Comparison of ENCODE assay signal across 1 cellular context in genomic region chr17:17118399-17118798, GRCh38.
TF ChIP-seq lines count a peak whose summit lies in the region.

No MANE protein-coding gene starts in this region.

TF ChIP-seq in H1, 55 proteins besides CTCF, POLR2A, EP300 and RAD21:
- TF ChIP-seq, protein P1, sequence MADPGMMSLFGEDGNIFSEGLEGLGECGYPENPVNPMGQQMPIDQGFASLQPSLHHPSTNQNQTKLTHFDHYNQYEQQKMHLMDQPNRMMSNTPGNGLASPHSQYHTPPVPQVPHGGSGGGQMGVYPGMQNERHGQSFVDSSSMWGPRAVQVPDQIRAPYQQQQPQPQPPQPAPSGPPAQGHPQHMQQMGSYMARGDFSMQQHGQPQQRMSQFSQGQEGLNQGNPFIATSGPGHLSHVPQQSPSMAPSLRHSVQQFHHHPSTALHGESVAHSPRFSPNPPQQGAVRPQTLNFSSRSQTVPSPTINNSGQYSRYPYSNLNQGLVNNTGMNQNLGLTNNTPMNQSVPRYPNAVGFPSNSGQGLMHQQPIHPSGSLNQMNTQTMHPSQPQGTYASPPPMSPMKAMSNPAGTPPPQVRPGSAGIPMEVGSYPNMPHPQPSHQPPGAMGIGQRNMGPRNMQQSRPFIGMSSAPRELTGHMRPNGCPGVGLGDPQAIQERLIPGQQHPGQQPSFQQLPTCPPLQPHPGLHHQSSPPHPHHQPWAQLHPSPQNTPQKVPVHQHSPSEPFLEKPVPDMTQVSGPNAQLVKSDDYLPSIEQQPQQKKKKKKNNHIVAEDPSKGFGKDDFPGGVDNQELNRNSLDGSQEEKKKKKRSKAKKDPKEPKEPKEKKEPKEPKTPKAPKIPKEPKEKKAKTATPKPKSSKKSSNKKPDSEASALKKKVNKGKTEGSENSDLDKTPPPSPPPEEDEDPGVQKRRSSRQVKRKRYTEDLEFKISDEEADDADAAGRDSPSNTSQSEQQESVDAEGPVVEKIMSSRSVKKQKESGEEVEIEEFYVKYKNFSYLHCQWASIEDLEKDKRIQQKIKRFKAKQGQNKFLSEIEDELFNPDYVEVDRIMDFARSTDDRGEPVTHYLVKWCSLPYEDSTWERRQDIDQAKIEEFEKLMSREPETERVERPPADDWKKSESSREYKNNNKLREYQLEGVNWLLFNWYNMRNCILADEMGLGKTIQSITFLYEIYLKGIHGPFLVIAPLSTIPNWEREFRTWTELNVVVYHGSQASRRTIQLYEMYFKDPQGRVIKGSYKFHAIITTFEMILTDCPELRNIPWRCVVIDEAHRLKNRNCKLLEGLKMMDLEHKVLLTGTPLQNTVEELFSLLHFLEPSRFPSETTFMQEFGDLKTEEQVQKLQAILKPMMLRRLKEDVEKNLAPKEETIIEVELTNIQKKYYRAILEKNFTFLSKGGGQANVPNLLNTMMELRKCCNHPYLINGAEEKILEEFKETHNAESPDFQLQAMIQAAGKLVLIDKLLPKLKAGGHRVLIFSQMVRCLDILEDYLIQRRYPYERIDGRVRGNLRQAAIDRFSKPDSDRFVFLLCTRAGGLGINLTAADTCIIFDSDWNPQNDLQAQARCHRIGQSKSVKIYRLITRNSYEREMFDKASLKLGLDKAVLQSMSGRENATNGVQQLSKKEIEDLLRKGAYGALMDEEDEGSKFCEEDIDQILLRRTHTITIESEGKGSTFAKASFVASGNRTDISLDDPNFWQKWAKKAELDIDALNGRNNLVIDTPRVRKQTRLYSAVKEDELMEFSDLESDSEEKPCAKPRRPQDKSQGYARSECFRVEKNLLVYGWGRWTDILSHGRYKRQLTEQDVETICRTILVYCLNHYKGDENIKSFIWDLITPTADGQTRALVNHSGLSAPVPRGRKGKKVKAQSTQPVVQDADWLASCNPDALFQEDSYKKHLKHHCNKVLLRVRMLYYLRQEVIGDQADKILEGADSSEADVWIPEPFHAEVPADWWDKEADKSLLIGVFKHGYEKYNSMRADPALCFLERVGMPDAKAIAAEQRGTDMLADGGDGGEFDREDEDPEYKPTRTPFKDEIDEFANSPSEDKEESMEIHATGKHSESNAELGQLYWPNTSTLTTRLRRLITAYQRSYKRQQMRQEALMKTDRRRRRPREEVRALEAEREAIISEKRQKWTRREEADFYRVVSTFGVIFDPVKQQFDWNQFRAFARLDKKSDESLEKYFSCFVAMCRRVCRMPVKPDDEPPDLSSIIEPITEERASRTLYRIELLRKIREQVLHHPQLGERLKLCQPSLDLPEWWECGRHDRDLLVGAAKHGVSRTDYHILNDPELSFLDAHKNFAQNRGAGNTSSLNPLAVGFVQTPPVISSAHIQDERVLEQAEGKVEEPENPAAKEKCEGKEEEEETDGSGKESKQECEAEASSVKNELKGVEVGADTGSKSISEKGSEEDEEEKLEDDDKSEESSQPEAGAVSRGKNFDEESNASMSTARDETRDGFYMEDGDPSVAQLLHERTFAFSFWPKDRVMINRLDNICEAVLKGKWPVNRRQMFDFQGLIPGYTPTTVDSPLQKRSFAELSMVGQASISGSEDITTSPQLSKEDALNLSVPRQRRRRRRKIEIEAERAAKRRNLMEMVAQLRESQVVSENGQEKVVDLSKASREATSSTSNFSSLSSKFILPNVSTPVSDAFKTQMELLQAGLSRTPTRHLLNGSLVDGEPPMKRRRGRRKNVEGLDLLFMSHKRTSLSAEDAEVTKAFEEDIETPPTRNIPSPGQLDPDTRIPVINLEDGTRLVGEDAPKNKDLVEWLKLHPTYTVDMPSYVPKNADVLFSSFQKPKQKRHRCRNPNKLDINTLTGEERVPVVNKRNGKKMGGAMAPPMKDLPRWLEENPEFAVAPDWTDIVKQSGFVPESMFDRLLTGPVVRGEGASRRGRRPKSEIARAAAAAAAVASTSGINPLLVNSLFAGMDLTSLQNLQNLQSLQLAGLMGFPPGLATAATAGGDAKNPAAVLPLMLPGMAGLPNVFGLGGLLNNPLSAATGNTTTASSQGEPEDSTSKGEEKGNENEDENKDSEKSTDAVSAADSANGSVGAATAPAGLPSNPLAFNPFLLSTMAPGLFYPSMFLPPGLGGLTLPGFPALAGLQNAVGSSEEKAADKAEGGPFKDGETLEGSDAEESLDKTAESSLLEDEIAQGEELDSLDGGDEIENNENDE (IDR thresholded peaks at IDR 0.05; ENCODE audit: insufficient replicate concordance, low read length), result no peak
- TF ChIP-seq GABPA (IDR thresholded peaks at IDR 0.05; ENCODE audit: borderline replicate concordance, insufficient read depth, low read length), result no peak
- no peak for TF ChIP-seq TAF7 (optimal IDR thresholded peaks at IDR 0.05; ENCODE audit: borderline replicate concordance, low read depth, low read length)
- TF ChIP-seq JUN (IDR thresholded peaks at IDR 0.05; ENCODE audit: low read depth, low read length), result no peak
- no peak for TF ChIP-seq SP4 (IDR thresholded peaks at IDR 0.05; ENCODE audit: low read length)
- no peak for TF ChIP-seq USF2 (IDR thresholded peaks at IDR 0.05; ENCODE audit: low read length)
- TF ChIP-seq MAFK (IDR thresholded peaks at IDR 0.05; ENCODE audit: low read depth, low read length), result no peak
- TF ChIP-seq NANOG (IDR thresholded peaks at IDR 0.05; ENCODE audit: insufficient read depth, low read depth, low read length, poor library complexity, severe bottlenecking), result no peak
- no peak for TF ChIP-seq POU5F1 (IDR thresholded peaks at IDR 0.05; ENCODE audit: low read depth, low read length)
- no peak for TF ChIP-seq CREB1 (IDR thresholded peaks at IDR 0.05)
- TF ChIP-seq POLR2AphosphoS5 (IDR thresholded peaks at IDR 0.05; ENCODE audit: low read depth, low read length), result no peak
- no peak for TF ChIP-seq CHD1 (IDR thresholded peaks at IDR 0.05; ENCODE audit: low read depth, low read length)
- no peak for TF ChIP-seq E2F6 (IDR thresholded peaks at IDR 0.05)
- no peak for TF ChIP-seq SAP30 (IDR thresholded peaks at IDR 0.05; ENCODE audit: insufficient read depth, insufficient replicate concordance, low read length)
- no peak for TF ChIP-seq KDM1A (IDR thresholded peaks at IDR 0.05; ENCODE audit: borderline replicate concordance, low read length)
